Comparison of ENCODE assay signal across 1 cellular context in genomic region chr2:238426568-238427434, GRCh38.
TF ChIP-seq lines count a peak whose summit lies in the region.

Gene ASB1, plus strand, starts transcription at chr2:238426927. Its CDS starts 144 bp downstream, at chr2:238427071.

TF ChIP-seq in HepG2, 621 proteins besides CTCF, POLR2A, EP300 and RAD21 (continued from another document and continues in another):
- no peak for TF ChIP-seq ATM (IDR thresholded peaks at IDR 0.05; ENCODE audit: borderline replicate concordance)
- no peak for TF ChIP-seq ZNF609 (CRISPR knock-in tag; IDR thresholded peaks at IDR 0.05; ENCODE audit: borderline replicate concordance)
- no peak for TF ChIP-seq FOXA1 (IDR thresholded peaks at IDR 0.05)
- TF ChIP-seq FOXA1 (CRISPR knock-in tag; IDR thresholded peaks at IDR 0.05) = 0 out of 2 replicates have a peak, but pooled peaks have one; percentile 8
- no peak for TF ChIP-seq HOMEZ (CRISPR knock-in tag; IDR thresholded peaks at IDR 0.05; ENCODE audit: low read depth)
- TF ChIP-seq ZNF367 (CRISPR knock-in tag; IDR thresholded peaks at IDR 0.05; ENCODE audit: borderline replicate concordance) = no peak
- no peak for TF ChIP-seq ZSCAN20 (CRISPR knock-in tag; IDR thresholded peaks at IDR 0.05; ENCODE audit: borderline replicate concordance)
- no peak for TF ChIP-seq ZNF878 (CRISPR knock-in tag; IDR thresholded peaks at IDR 0.05)
- TF ChIP-seq SALL2 (CRISPR knock-in tag; IDR thresholded peaks at IDR 0.05) = peak; percentile 96; the same call in 1 of the 2 replicates
- TF ChIP-seq GPN1 (CRISPR knock-in tag; IDR thresholded peaks at IDR 0.05; ENCODE audit: borderline replicate concordance) = no peak; the same call in 1 of the 2 replicates
- no peak for TF ChIP-seq MAFG (CRISPR knock-in tag; IDR thresholded peaks at IDR 0.05)
- no peak for TF ChIP-seq KLF11 (CRISPR knock-in tag; IDR thresholded peaks at IDR 0.05)
- TF ChIP-seq THRA (CRISPR knock-in tag; IDR thresholded peaks at IDR 0.05; ENCODE audit: borderline replicate concordance) = peak; percentile 46; the same call in 1 of the 2 replicates
- no peak for TF ChIP-seq SRSF4 (IDR thresholded peaks at IDR 0.05; ENCODE audit: low read depth, low read length, poor library complexity, severe bottlenecking)
- TF ChIP-seq KAT7 (CRISPR knock-in tag; IDR thresholded peaks at IDR 0.05; ENCODE audit: borderline replicate concordance) = peak; percentile 61; the same call in 1 of the 2 replicates
- no peak for TF ChIP-seq ZNF674 (CRISPR knock-in tag; IDR thresholded peaks at IDR 0.05; ENCODE audit: low read depth)
- no peak for TF ChIP-seq ZNF768 (CRISPR knock-in tag; IDR thresholded peaks at IDR 0.05)
- TF ChIP-seq CBFB (CRISPR knock-in tag; IDR thresholded peaks at IDR 0.05) = peak; percentile 95
- 0 out of 2 replicates have a peak, but pooled peaks have one; percentile 72 for TF ChIP-seq ZNF484 (CRISPR knock-in tag; IDR thresholded peaks at IDR 0.05; ENCODE audit: borderline replicate concordance, low read depth)
- no peak; the same call in 1 of the 2 replicates for TF ChIP-seq STAT5B (CRISPR knock-in tag; IDR thresholded peaks at IDR 0.05)
- peak; percentile 46; the same call in 1 of the 2 replicates for TF ChIP-seq ZNF124 (CRISPR knock-in tag; IDR thresholded peaks at IDR 0.05)
- peak; percentile 92; the same call in 1 of the 2 replicates for TF ChIP-seq ZNF253 (CRISPR knock-in tag; IDR thresholded peaks at IDR 0.05; ENCODE audit: borderline replicate concordance)
- TF ChIP-seq ZNF276 (CRISPR knock-in tag; IDR thresholded peaks at IDR 0.05; ENCODE audit: low read depth) = peak; percentile 95; the same call in 1 of the 2 replicates
- peak; percentile 78; the same call in 1 of the 2 replicates for TF ChIP-seq ZNF639 (CRISPR knock-in tag; conservative IDR thresholded peaks at IDR 0.05)
- TF ChIP-seq ZNF552 (CRISPR knock-in tag; IDR thresholded peaks at IDR 0.05; ENCODE audit: borderline replicate concordance) = no peak
- no peak for TF ChIP-seq EEA1 (CRISPR knock-in tag; IDR thresholded peaks at IDR 0.05; ENCODE audit: borderline replicate concordance)
- TF ChIP-seq NR2F2 (IDR thresholded peaks at IDR 0.05; ENCODE audit: borderline replicate concordance, low read depth) = peak; percentile 27; the same call in 1 of the 2 replicates
- no peak for TF ChIP-seq ZFP41 (CRISPR knock-in tag; IDR thresholded peaks at IDR 0.05; ENCODE audit: borderline replicate concordance)
- TF ChIP-seq IKZF1 (IDR thresholded peaks at IDR 0.05) = no peak
- no peak for TF ChIP-seq USF2 (IDR thresholded peaks at IDR 0.05; ENCODE audit: low read depth, low read length)
- no peak for TF ChIP-seq USF2 (CRISPR knock-in tag; IDR thresholded peaks at IDR 0.05; ENCODE audit: borderline replicate concordance)
- TF ChIP-seq ZNF414 (CRISPR knock-in tag; IDR thresholded peaks at IDR 0.05) = no peak
- TF ChIP-seq TAF15 (IDR thresholded peaks at IDR 0.05; ENCODE audit: low read depth, low read length, poor library complexity, severe bottlenecking) = no peak
- TF ChIP-seq ARHGAP35 (CRISPR knock-in tag; IDR thresholded peaks at IDR 0.05; ENCODE audit: borderline replicate concordance) = 0 out of 2 replicates have a peak, but pooled peaks have one; percentile 27
- peak; percentile 50; the same call in 1 of the 2 replicates for TF ChIP-seq KLF15 (CRISPR knock-in tag; IDR thresholded peaks at IDR 0.05; ENCODE audit: borderline replicate concordance)
- TF ChIP-seq MTF2 (CRISPR knock-in tag; IDR thresholded peaks at IDR 0.05; ENCODE audit: borderline replicate concordance) = no peak
- TF ChIP-seq MXD4 (CRISPR knock-in tag; IDR thresholded peaks at IDR 0.05) = no peak; the same call in 1 of the 2 replicates
- peak; percentile 73 for TF ChIP-seq KLF12 (CRISPR knock-in tag; IDR thresholded peaks at IDR 0.05; ENCODE audit: borderline replicate concordance)
- TF ChIP-seq ZKSCAN8 (CRISPR knock-in tag; IDR thresholded peaks at IDR 0.05; ENCODE audit: borderline replicate concordance) = no peak; the same call in 1 of the 2 replicates
- no peak for TF ChIP-seq JUND (CRISPR knock-in tag; IDR thresholded peaks at IDR 0.05)
- no peak for TF ChIP-seq RBM22 (optimal IDR thresholded peaks at IDR 0.05; ENCODE audit: low read length)
- no peak for TF ChIP-seq ARID2 (CRISPR knock-in tag; IDR thresholded peaks at IDR 0.05; ENCODE audit: borderline replicate concordance)
- TF ChIP-seq REXO4 (CRISPR knock-in tag; IDR thresholded peaks at IDR 0.05; ENCODE audit: borderline replicate concordance) = 0 out of 2 replicates have a peak, but pooled peaks have one; percentile 77
- TF ChIP-seq ZNF672 (CRISPR knock-in tag; IDR thresholded peaks at IDR 0.05) = no peak
- TF ChIP-seq HMG20A (CRISPR knock-in tag; IDR thresholded peaks at IDR 0.05; ENCODE audit: borderline replicate concordance) = no peak
- TF ChIP-seq ZNF232 (CRISPR knock-in tag; IDR thresholded peaks at IDR 0.05; ENCODE audit: borderline replicate concordance) = peak; percentile 90; the same call in 1 of the 2 replicates
- no peak; the same call in 1 of the 2 replicates for TF ChIP-seq ZNF234 (CRISPR knock-in tag; conservative IDR thresholded peaks at IDR 0.05)
- TF ChIP-seq ZNF329 (CRISPR knock-in tag; IDR thresholded peaks at IDR 0.05; ENCODE audit: low read depth) = peak; percentile 77
- no peak; the same call in 1 of the 2 replicates for TF ChIP-seq CSRNP2 (CRISPR knock-in tag; conservative IDR thresholded peaks at IDR 0.05; ENCODE audit: low read depth)
- TF ChIP-seq DBP (CRISPR knock-in tag; IDR thresholded peaks at IDR 0.05; ENCODE audit: not compliant biosample characterization) = no peak
- TF ChIP-seq ZSCAN21 (CRISPR knock-in tag; IDR thresholded peaks at IDR 0.05; ENCODE audit: borderline replicate concordance) = peak; percentile 84
